ENCODE assay signal across 22 cellular contexts in genomic region chr11:37786214-37786755, GRCh38.
DNase-seq lines count a peak whose midpoint lies in the region; TF ChIP-seq lines count a peak whose summit lies in the region.
"Had no signal": no experiment of that assay in that cellular context is flagged by ENCODE, and none has a peak within 500 bp of the region (broad histone marks: within the 10 kb centered on the region; RNA-seq: fewer than 3 reads in every experiment).

No MANE protein-coding gene starts in this region.

- peaks cover 40% of the 10 kb centered on the region for H3K9me3 ChIP-seq in MG63
- H3K9me3 ChIP-seq: SJCRH30 had no signal

- POLR2A ChIA-PET in AG04449 (lab: Yijun Ruan, JAX) = no interaction called here

- peaks cover 65% of the 10 kb centered on the region for H3K9me3 Mint-ChIP-seq in chondrocyte (ENCODE audit: low read depth)
- H3K9me3 Mint-ChIP-seq in T-helper 2 cell treated with Interferon-gamma antibody and Interleukin-4, amounts not matched to agents 5 μg/mL and 100 μg/mL, for 36 hours = peaks cover 56% of the 10 kb centered on the region

- peak overlapping the region; percentile 67 for H3K27ac Mint-ChIP-seq in chondrocyte (ENCODE audit: unreplicated experiment)
- no peak overlapping the region for H3K27ac Mint-ChIP-seq in T-helper 2 cell treated with Interferon-gamma antibody and Interleukin-4, amounts not matched to agents 5 μg/mL and 100 μg/mL, for 36 hours
- H3K27ac Mint-ChIP-seq: activated CD4-positive, alpha-beta T cell treated with anti-CD3 and anti-CD28 coated beads for 36 hours; stimulated activated naive CD8-positive, alpha-beta T cell treated with anti-CD3 and anti-CD28 coated beads, Interleukin-15, Interleukin-2, amounts not matched to agents 100 ng/mL and 50 ng/mL, for 24 hours had no signal

- DNase-seq in AG04449 (ENCODE audit: low read depth, low spot score) (peak; percentile 44), MG63 (peak; percentile 3), chondrocyte (ENCODE audit: low spot score) (no peak), kidney epithelial cell (ENCODE audit: low read depth) (peak; percentile 39), DMS153 treated with DMSO at 0.1 percent for 48 hours (lab: John Stamatoyannopoulos, UW; ENCODE audit: unreplicated experiment) (no peak), GM19240 (ENCODE audit: insufficient read length, low spot score) (no peak)
- DNase-seq in activated CD4-positive, alpha-beta T cell treated with anti-CD3 and anti-CD28 coated beads for 48 hours = no peak
- no peak for DNase-seq in T-helper 2 cell treated with Interferon-gamma antibody and Interleukin-4, amounts not matched to agents 5 μg/mL and 100 μg/mL, for 36 hours (ENCODE audit: low spot score)
- DNase-seq: activated CD4-positive, alpha-beta T cell treated with anti-CD3 and anti-CD28 coated beads for 36 hours; activated CD8-positive, alpha-beta memory T cell treated with anti-CD3 and anti-CD28 coated beads, Interleukin-2, amount 50 U/mL, for 4 hours; activated naive CD4-positive, alpha-beta T cell; CD4-positive, alpha-beta memory T cell; hippocampal formation; left colon; MM.1S; NCI-H187 treated with DMSO at 0.1 percent for 48 hours; NCI-H510A treated with DMSO at 0.1 percent for 48 hours; retina; SJCRH30; upper lobe of right lung had no signal

- no peak overlapping the region for H3K4me3 Mint-ChIP-seq in chondrocyte (ENCODE audit: unreplicated experiment)
- H3K4me3 Mint-ChIP-seq in T-helper 2 cell treated with Interferon-gamma antibody and Interleukin-4, amounts not matched to agents 5 μg/mL and 100 μg/mL, for 36 hours = no peak overlapping the region
- H3K4me3 Mint-ChIP-seq: activated CD4-positive, alpha-beta T cell treated with anti-CD3 and anti-CD28 coated beads for 36 hours; CD4-positive, alpha-beta memory T cell; stimulated activated naive CD8-positive, alpha-beta T cell treated with anti-CD3 and anti-CD28 coated beads, Interleukin-15, Interleukin-2, amounts not matched to agents 100 ng/mL and 50 ng/mL, for 24 hours had no signal

- peaks cover 48% of the 10 kb centered on the region for H3K36me3 Mint-ChIP-seq in chondrocyte (ENCODE audit: low read depth)
- H3K36me3 Mint-ChIP-seq in T-helper 2 cell treated with Interferon-gamma antibody and Interleukin-4, amounts not matched to agents 5 μg/mL and 100 μg/mL, for 36 hours (ENCODE audit: low read depth) = no peaks in the 10 kb centered on the region

- peaks cover 38% of the 10 kb centered on the region for H3K4me1 Mint-ChIP-seq in chondrocyte (ENCODE audit: low read depth)
- H3K4me1 Mint-ChIP-seq in T-helper 2 cell treated with Interferon-gamma antibody and Interleukin-4, amounts not matched to agents 5 μg/mL and 100 μg/mL, for 36 hours (ENCODE audit: low read depth) = no peaks in the 10 kb centered on the region
- H3K4me1 Mint-ChIP-seq: activated CD4-positive, alpha-beta T cell treated with anti-CD3 and anti-CD28 coated beads for 36 hours; CD4-positive, alpha-beta memory T cell had no signal

- H3K36me3 ChIP-seq in MG63 = peaks cover 3% of the 10 kb centered on the region; the same call in 1 of the 2 replicates
- no peaks in the 10 kb centered on the region for H3K36me3 ChIP-seq in kidney epithelial cell (ENCODE audit: control insufficient read depth, insufficient read depth, low read length)
- H3K36me3 ChIP-seq: ascending aorta, SJCRH30, upper lobe of right lung had no signal

- H3K4me3 ChIP-seq in AG04449 (ENCODE audit: low read depth, low read length) (no peak overlapping the region), MG63 (no peak overlapping the region), kidney epithelial cell (ENCODE audit: low read depth, low read length) (no peak overlapping the region)
- H3K4me3 ChIP-seq: ascending aorta, SJCRH30, upper lobe of right lung had no signal

- TF ChIP-seq CTCF in AG04449 (IDR thresholded peaks at IDR 0.05; ENCODE audit: insufficient read depth, low read length, missing control alignments) (no peak), chondrocyte (IDR thresholded peaks at IDR 0.05) (no peak), kidney epithelial cell (IDR thresholded peaks at IDR 0.05; ENCODE audit: insufficient read depth, low read length, poor library complexity, severe bottlenecking) (no peak)

- CTCF ChIA-PET in AG04449 (lab: Yijun Ruan, JAX) = no interaction called here

- H3K27me3 ChIP-seq in MG63 (no peaks in the 10 kb centered on the region), kidney epithelial cell (ENCODE audit: control insufficient read depth, insufficient read depth, low read length) (no peaks in the 10 kb centered on the region)
- H3K27me3 ChIP-seq: ascending aorta, SJCRH30, upper lobe of right lung had no signal

- no peaks in the 10 kb centered on the region for H3K27me3 Mint-ChIP-seq in chondrocyte (ENCODE audit: low read depth)
- no peaks in the 10 kb centered on the region for H3K27me3 Mint-ChIP-seq in T-helper 2 cell treated with Interferon-gamma antibody and Interleukin-4, amounts not matched to agents 5 μg/mL and 100 μg/mL, for 36 hours (ENCODE audit: low read depth)
- H3K27me3 Mint-ChIP-seq: activated CD4-positive, alpha-beta T cell treated with anti-CD3 and anti-CD28 coated beads for 36 hours; CD4-positive, alpha-beta memory T cell; stimulated activated naive CD8-positive, alpha-beta T cell treated with anti-CD3 and anti-CD28 coated beads, Interleukin-15, Interleukin-2, amounts not matched to agents 100 ng/mL and 50 ng/mL, for 24 hours had no signal

Comparison
In these comparisons a context has a peak if more than half of its experiments do, and no peak if none do; other contexts are left out.
1. DNase-seq: peak in AG04449 (single experiment), MG63 (single experiment) and kidney epithelial cell (single experiment); none in chondrocyte (single experiment), activated CD4-positive, alpha-beta T cell treated with anti-CD3 and anti-CD28 coated beads for 48 hours (single experiment), DMS153 treated with DMSO at 0.1 percent for 48 hours (single experiment), GM19240 (single experiment) and T-helper 2 cell treated with Interferon-gamma antibody and Interleukin-4, amounts not matched to agents 5 μg/mL and 100 μg/mL, for 36 hours (single experiment).